Comparison of ENCODE assay signal across 8 cellular contexts in the genomic region with DNA sequence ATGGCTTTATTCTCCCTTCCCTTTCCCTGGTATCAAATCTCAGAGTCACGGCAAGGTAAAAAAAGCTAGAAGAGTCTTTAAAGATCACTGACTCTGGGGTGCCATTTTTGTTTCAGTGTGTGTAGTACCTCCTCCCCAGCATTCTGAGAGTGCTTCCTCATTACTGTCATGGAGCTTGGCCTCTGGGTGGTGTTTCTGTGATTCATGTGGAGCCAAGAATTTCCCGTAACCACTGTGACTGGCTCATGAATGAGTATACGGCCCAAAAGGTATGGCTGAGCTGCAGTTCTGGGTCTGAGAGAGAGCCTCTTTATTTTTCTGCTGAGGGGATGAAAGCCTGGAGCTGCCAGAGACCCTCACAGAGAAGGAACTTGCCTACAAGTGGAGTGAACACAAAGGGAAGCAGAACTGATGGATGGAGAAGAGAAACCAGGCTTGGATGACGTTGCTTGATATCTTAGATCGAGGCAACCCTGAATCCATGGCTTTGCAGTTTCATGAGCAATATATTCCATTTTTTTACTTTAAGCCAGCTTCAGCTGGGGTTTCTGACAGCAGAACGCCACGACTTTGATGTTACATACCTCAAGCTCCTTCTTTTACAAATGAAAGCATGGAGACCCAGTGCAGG.
DNase-seq lines count a peak whose midpoint lies in the region; ATAC-seq and TF ChIP-seq lines count a peak whose summit lies in the region.

No MANE protein-coding gene starts in this region.

- H3K27ac ChIP-seq in CD4-positive, alpha-beta T cell (ENCODE audit: low read depth, low read length): no peak overlapping the region
- H3K27ac ChIP-seq in left lung (no peak overlapping the region), GM23338 (ENCODE audit: low read depth) (no peak overlapping the region), stomach (no peak overlapping the region)

- no peak overlapping the region for H3K4me2 ChIP-seq in GM23338

- H4K20me1 ChIP-seq in GM23338 (replicated peaks; ENCODE audit: insufficient read depth): no peaks in the 10 kb centered on the region

- no peaks in the 10 kb centered on the region for H3K9me3 Mint-ChIP-seq in CD4-positive, alpha-beta T cell
- H3K9me3 Mint-ChIP-seq in activated CD8-positive, alpha-beta T cell treated with anti-CD3 and anti-CD28 coated beads for 36 hours: no peaks in the 10 kb centered on the region
- no peaks in the 10 kb centered on the region; the same call in 2 of the 3 replicates for H3K9me3 Mint-ChIP-seq in GM23338

- H3K36me3 Mint-ChIP-seq in CD4-positive, alpha-beta T cell (ENCODE audit: low read depth): no peaks in the 10 kb centered on the region
- H3K36me3 Mint-ChIP-seq in activated CD8-positive, alpha-beta T cell treated with anti-CD3 and anti-CD28 coated beads for 36 hours (ENCODE audit: low read depth): no peaks in the 10 kb centered on the region
- no peaks in the 10 kb centered on the region for H3K36me3 Mint-ChIP-seq in GM23338 (ENCODE audit: low read depth)

- ATAC-seq in CD4-positive, alpha-beta T cell (ENCODE audit: poor library complexity): no peak
- peak; percentile 37 for ATAC-seq in HG02973 (IDR thresholded peaks at IDR 0.05; ENCODE audit: unreplicated experiment)
- ATAC-seq in activated CD8-positive, alpha-beta T cell treated with anti-CD3 and anti-CD28 coated beads for 36 hours: peak; percentile 48
- ATAC-seq in left lung: peak; percentile 25
- no peak for ATAC-seq in GM23338

- H3K9me3 ChIP-seq in CD4-positive, alpha-beta T cell (ENCODE audit: control insufficient read depth, low read length): no peaks in the 10 kb centered on the region
- H3K9me3 ChIP-seq in left lung (no peaks in the 10 kb centered on the region), stomach (no peaks in the 10 kb centered on the region)

- no peak for TF ChIP-seq CTCF in CD4-positive, alpha-beta T cell (IDR thresholded peaks at IDR 0.05)
- no peak for TF ChIP-seq CTCF in activated CD8-positive, alpha-beta T cell treated with anti-CD3 and anti-CD28 coated beads for 36 hours (IDR thresholded peaks at IDR 0.05)
- no peak for TF ChIP-seq CTCF in left lung (IDR thresholded peaks at IDR 0.05)
- TF ChIP-seq CTCF in GM23338 (conservative IDR thresholded peaks at IDR 0.05; ENCODE audit: low read depth in 2 of 2): no peak
- no peak for TF ChIP-seq CTCF in stomach (IDR thresholded peaks at IDR 0.05)

- no peaks in the 10 kb centered on the region for H3K27me3 Mint-ChIP-seq in CD4-positive, alpha-beta T cell
- H3K27me3 Mint-ChIP-seq in activated CD8-positive, alpha-beta T cell treated with anti-CD3 and anti-CD28 coated beads for 36 hours: peaks cover 1% of the 10 kb centered on the region
- H3K27me3 Mint-ChIP-seq in GM23338 (ENCODE audit: insufficient read depth, low read depth, poor library complexity): peaks cover 4% of the 10 kb centered on the region

- H3K4me3 Mint-ChIP-seq in CD4-positive, alpha-beta T cell: peak overlapping the region; percentile 50
- H3K4me3 Mint-ChIP-seq in activated CD8-positive, alpha-beta T cell treated with anti-CD3 and anti-CD28 coated beads for 36 hours: peak overlapping the region; percentile 42
- no peak overlapping the region for H3K4me3 Mint-ChIP-seq in GM23338

- H3K27ac Mint-ChIP-seq in CD4-positive, alpha-beta T cell: peak overlapping the region; percentile 81
- peak overlapping the region; percentile 74 for H3K27ac Mint-ChIP-seq in activated CD8-positive, alpha-beta T cell treated with anti-CD3 and anti-CD28 coated beads for 36 hours
- no peak overlapping the region for H3K27ac Mint-ChIP-seq in GM23338

- WGBS in stomach, 5 donors: 69 to 74% (median 72%) methylated on average over 7 of the region's 7 CpGs

- peaks cover 28% of the 10 kb centered on the region for H3K4me1 Mint-ChIP-seq in CD4-positive, alpha-beta T cell (ENCODE audit: low read depth)
- H3K4me1 Mint-ChIP-seq in activated CD8-positive, alpha-beta T cell treated with anti-CD3 and anti-CD28 coated beads for 36 hours (ENCODE audit: low read depth): peaks cover 33% of the 10 kb centered on the region
- peaks cover 19% of the 10 kb centered on the region for H3K4me1 Mint-ChIP-seq in GM23338

- H2AFZ ChIP-seq in GM23338: no peak overlapping the region

- TF ChIP-seq EP300 in stomach (IDR thresholded peaks at IDR 0.05): no peak

- POLR2A ChIA-PET in CD4-positive, alpha-beta T cell (lab: Charles Lee): interaction anchor here (0.9 to 2.8 kb wide), 2 partner anchors 69 to 88 kb away, joined by 3 to 21 read pairs; no protein-coding TSS in a partner anchor
- POLR2A ChIA-PET in activated CD8-positive, alpha-beta T cell treated with anti-CD3 and anti-CD28 coated beads for 36 hours (lab: Charles Lee): interaction anchor here (0.7 to 3.1 kb wide), 3 partner anchors 12 to 85 kb away, joined by 3 to 12 read pairs (median 3); no protein-coding TSS in a partner anchor

- H3K4me3 ChIP-seq in left lung: no peak overlapping the region
- H3K4me3 ChIP-seq in GM23338: no peak overlapping the region
- H3K4me3 ChIP-seq in stomach: no peak overlapping the region

- no peaks in the 10 kb centered on the region for H3F3A ChIP-seq in GM23338 (replicated peaks; ENCODE audit: low read depth)

- intact Hi-C loops in CD4-positive, alpha-beta T cell (cut with DNase I, micrococcal nuclease): loop anchor here (2.0 to 5.0 kb wide), 2 partner anchors 66 to 85 kb away; a partner anchor contains a TSS
- intact Hi-C loops in activated CD8-positive, alpha-beta T cell treated with anti-CD3 and anti-CD28 coated beads for 36 hours (cut with micrococcal nuclease): loop anchor here (2.0 to 5.0 kb wide), 3 partner anchors 40 to 280 kb away; no protein-coding TSS in a partner anchor
- intact Hi-C loops in left lung (cut with DNase I) (no loop called here), stomach (cut with DNase I; ENCODE audit: low total_unique reads) (no loop called here)

- CTCF ChIA-PET in CD4-positive, alpha-beta T cell (lab: Charles Lee): interaction anchor here (0.9 to 4.0 kb wide), 3 partner anchors 9 to 69 kb away, joined by 3 to 32 read pairs (median 6); no protein-coding TSS in a partner anchor
- CTCF ChIA-PET in activated CD8-positive, alpha-beta T cell treated with anti-CD3 and anti-CD28 coated beads for 36 hours (lab: Charles Lee): interaction anchor here (0.7 to 7.1 kb wide), 13 partner anchors 9 to 280 kb away, joined by 3 to 156 read pairs (median 5); no protein-coding TSS in a partner anchor

- H3K4me1 ChIP-seq in left lung: peaks cover 0 to 18% of the 10 kb centered on the region in 2 donors
- H3K4me1 ChIP-seq in GM23338 (ENCODE audit: insufficient read depth): peaks cover 4% of the 10 kb centered on the region; the same call in 1 of the 2 replicates
- peaks cover 0 to 22% (median 4%) of the 10 kb centered on the region in 4 donors for H3K4me1 ChIP-seq in stomach

- no peaks in the 10 kb centered on the region for H3K9me2 ChIP-seq in GM23338 (ENCODE audit: insufficient read depth)

- H3K79me2 ChIP-seq in GM23338 (replicated peaks; ENCODE audit: insufficient read depth): no peaks in the 10 kb centered on the region

- DNase-seq in CD4-positive, alpha-beta T cell: no peak
- DNase-seq in activated CD8-positive, alpha-beta T cell treated with anti-CD3 and anti-CD28 coated beads for 36 hours: peak; percentile 37
- DNase-seq in left lung (no peak), GM23338 (ENCODE audit: low spot score) (no peak), stomach (no peak), mesenteric fat pad (ENCODE audit: low spot score) (no peak)
- DNase-seq in activated CD4-positive, CD25-positive, alpha-beta regulatory T cell (lab: John Stamatoyannopoulos, UW): no peak

- no peaks in the 10 kb centered on the region for H3K27me3 ChIP-seq in CD4-positive, alpha-beta T cell (ENCODE audit: control insufficient read depth, insufficient read depth, low read length)
- H3K27me3 ChIP-seq in left lung: no peaks in the 10 kb centered on the region
- H3K27me3 ChIP-seq in GM23338 (ENCODE audit: insufficient read depth): no peaks in the 10 kb centered on the region
- H3K27me3 ChIP-seq in stomach: peaks cover 0 to 5% (median 0%) of the 10 kb centered on the region in 3 donors

- no peaks in the 10 kb centered on the region for H3K36me3 ChIP-seq in left lung
- no peaks in the 10 kb centered on the region for H3K36me3 ChIP-seq in GM23338 (ENCODE audit: insufficient read depth)
- H3K36me3 ChIP-seq in stomach: no peaks in the 10 kb centered on the region

- TF ChIP-seq POLR2A in stomach (IDR thresholded peaks at IDR 0.05): no peak

TF ChIP-seq in GM23338, 12 proteins besides CTCF, POLR2A, EP300 and RAD21 (continues in another document):
- TF ChIP-seq EZH2phosphoT487 (IDR thresholded peaks at IDR 0.05; ENCODE audit: unreplicated experiment) (no peak), CREB1 (CRISPR knock-in tag; IDR thresholded peaks at IDR 0.05; ENCODE audit: low read depth) (no peak), NANOG (IDR thresholded peaks at IDR 0.05; ENCODE audit: borderline replicate concordance) (no peak)
- TF ChIP-seq, protein P1, sequence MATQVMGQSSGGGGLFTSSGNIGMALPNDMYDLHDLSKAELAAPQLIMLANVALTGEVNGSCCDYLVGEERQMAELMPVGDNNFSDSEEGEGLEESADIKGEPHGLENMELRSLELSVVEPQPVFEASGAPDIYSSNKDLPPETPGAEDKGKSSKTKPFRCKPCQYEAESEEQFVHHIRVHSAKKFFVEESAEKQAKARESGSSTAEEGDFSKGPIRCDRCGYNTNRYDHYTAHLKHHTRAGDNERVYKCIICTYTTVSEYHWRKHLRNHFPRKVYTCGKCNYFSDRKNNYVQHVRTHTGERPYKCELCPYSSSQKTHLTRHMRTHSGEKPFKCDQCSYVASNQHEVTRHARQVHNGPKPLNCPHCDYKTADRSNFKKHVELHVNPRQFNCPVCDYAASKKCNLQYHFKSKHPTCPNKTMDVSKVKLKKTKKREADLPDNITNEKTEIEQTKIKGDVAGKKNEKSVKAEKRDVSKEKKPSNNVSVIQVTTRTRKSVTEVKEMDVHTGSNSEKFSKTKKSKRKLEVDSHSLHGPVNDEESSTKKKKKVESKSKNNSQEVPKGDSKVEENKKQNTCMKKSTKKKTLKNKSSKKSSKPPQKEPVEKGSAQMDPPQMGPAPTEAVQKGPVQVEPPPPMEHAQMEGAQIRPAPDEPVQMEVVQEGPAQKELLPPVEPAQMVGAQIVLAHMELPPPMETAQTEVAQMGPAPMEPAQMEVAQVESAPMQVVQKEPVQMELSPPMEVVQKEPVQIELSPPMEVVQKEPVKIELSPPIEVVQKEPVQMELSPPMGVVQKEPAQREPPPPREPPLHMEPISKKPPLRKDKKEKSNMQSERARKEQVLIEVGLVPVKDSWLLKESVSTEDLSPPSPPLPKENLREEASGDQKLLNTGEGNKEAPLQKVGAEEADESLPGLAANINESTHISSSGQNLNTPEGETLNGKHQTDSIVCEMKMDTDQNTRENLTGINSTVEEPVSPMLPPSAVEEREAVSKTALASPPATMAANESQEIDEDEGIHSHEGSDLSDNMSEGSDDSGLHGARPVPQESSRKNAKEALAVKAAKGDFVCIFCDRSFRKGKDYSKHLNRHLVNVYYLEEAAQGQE (IDR thresholded peaks at IDR 0.05; ENCODE audit: unreplicated experiment): no peak

Comparison
In these comparisons a context has a peak if more than half of its experiments do, and no peak if none do; other contexts are left out.
1. ATAC-seq: peak in HG02973 (single experiment), activated CD8-positive, alpha-beta T cell treated with anti-CD3 and anti-CD28 coated beads for 36 hours (single experiment) and left lung (single experiment); none in CD4-positive, alpha-beta T cell (single experiment) and GM23338 (single experiment).
2. intact Hi-C loops: an anchor here in CD4-positive, alpha-beta T cell (2.0 to 5.0 kb wide) and activated CD8-positive, alpha-beta T cell treated with anti-CD3 and anti-CD28 coated beads for 36 hours (2.0 to 5.0 kb wide); none called in left lung and stomach.